ENCODE assay signal across 9 cellular contexts in the genomic region with DNA sequence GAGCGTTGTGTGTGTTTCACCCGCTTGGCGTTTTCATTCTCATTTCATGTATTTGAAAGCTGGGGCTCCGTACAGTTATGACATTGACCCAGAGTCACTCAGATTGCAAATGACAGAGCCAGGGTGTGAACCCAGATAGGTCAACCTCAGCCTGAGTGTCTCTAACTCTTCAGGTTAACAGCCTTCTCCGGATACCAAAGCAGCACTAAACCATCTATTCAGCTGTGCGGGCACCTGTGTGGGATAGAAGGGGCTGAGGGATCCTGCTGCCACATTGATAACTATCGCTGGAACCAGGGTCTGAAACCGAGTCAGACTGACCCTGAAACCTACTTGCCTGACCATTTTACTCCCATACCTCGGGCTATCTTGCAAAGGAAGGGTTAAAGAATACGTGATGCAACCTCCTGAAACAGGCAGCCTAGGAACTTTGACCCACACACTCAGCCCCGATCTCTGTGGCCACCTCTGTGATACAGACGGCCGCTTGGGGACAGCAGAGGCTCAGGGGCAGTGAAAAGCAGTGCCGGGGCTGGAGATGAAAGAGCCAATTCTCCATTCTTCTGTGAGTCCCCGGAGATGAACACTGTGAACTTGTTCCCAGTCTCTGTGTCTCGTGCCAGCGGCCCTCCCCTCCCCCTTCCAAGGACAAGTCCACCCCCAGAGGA.
A peak's percentile ranks its signal among the peaks of the same experiment; 100 is the strongest.
DNase-seq lines count a peak whose midpoint lies in the region; ATAC-seq, FAIRE-seq and TF ChIP-seq lines count a peak whose summit lies in the region.
"Had no signal": no experiment of that assay in that cellular context is flagged by ENCODE, and none has a peak within 500 bp of the region (broad histone marks: within the 10 kb centered on the region; RNA-seq: fewer than 3 reads in every experiment).

No MANE protein-coding gene starts in this region.

- H3K79me2 ChIP-seq in keratinocyte (ENCODE audit: control insufficient read depth, insufficient read depth, low read length): no peaks in the 10 kb centered on the region

- H3K4me1 Mint-ChIP-seq in MCF 10A (ENCODE audit: insufficient read depth, unreplicated experiment): no peaks in the 10 kb centered on the region
- H3K4me1 Mint-ChIP-seq: memory B cell had no signal

- no peak for FAIRE-seq in keratinocyte (lab: Jason Lieb, UNC)

- H3K4me3 ChIP-seq in MG63 (no peak overlapping the region), keratinocyte (ENCODE audit: control insufficient read depth in 2 of 3, extremely low read depth in 1 of 3, insufficient read depth in 2 of 3, low read depth in 1 of 3, low read length in 3 of 3) (peak overlapping the region in 1 of 3 experiments; percentile 25)

- H3K27ac Mint-ChIP-seq in MCF 10A (ENCODE audit: low read depth, unreplicated experiment): peak overlapping the region; percentile 65
- H3K27ac Mint-ChIP-seq: memory B cell had no signal

- H2AFZ ChIP-seq in keratinocyte (ENCODE audit: control insufficient read depth, low read length): no peak overlapping the region

- DNase-seq in GM03348 (ENCODE audit: low spot score): peak; percentile 61
- peak; percentile 56 for DNase-seq in MG63
- DNase-seq in MCF 10A (ENCODE audit: unreplicated experiment): peak; percentile 73
- DNase-seq in keratinocyte (ENCODE audit: low read depth, low spot score): no peak
- DNase-seq in substantia nigra (lab: John Stamatoyannopoulos, UW): peak in 47 of 49 donors; percentile 63 to 97 (median 91)
- no peak for DNase-seq in stimulated activated CD4-positive, alpha-beta T cell treated with anti-CD3 and anti-CD28 coated beads, Interleukin-1b, Interleukin-23, amount 100 ng/mL, for 48 hours
- DNase-seq in activated T-cell treated with anti-CD3 and anti-CD28 coated beads for 4 hours: no peak

- dilution Hi-C loops in keratinocyte (cut with MboI; ENCODE audit: extremely low pct_ligation_motif_present, low sequenced_read_pairs): no loop called here

- CTCF ChIA-PET in MCF 10A (lab: Yijun Ruan, JAX): interaction anchor here (0.6 to 1.5 kb wide), 8 partner anchors 11 to 780 kb away, joined by 3 to 4 read pairs (median 3); no protein-coding TSS in a partner anchor

- H3K4me3 Mint-ChIP-seq in MCF 10A (ENCODE audit: unreplicated experiment): no peak overlapping the region
- H3K4me3 Mint-ChIP-seq: memory B cell had no signal

- H3K36me3 ChIP-seq in MG63 (no peaks in the 10 kb centered on the region), keratinocyte (ENCODE audit: control insufficient read depth in 2 of 2, extremely low read depth in 1 of 2, insufficient read depth in 2 of 2, low read length in 2 of 2) (no peaks in the 10 kb centered on the region)

- H3K9me3 ChIP-seq in MG63 (no peaks in the 10 kb centered on the region), keratinocyte (ENCODE audit: control insufficient read depth, low read depth, low read length) (no peaks in the 10 kb centered on the region)

- no peaks in the 10 kb centered on the region for H3K9me3 Mint-ChIP-seq in MCF 10A (ENCODE audit: unreplicated experiment)
- H3K9me3 Mint-ChIP-seq: memory B cell had no signal

- no peaks in the 10 kb centered on the region for H3K36me3 Mint-ChIP-seq in MCF 10A (ENCODE audit: insufficient read depth, unreplicated experiment)
- H3K36me3 Mint-ChIP-seq: memory B cell had no signal

- H3K4me1 ChIP-seq in keratinocyte (ENCODE audit: control insufficient read depth, extremely low read depth, insufficient read depth, low read length): no peaks in the 10 kb centered on the region

- H3K9ac ChIP-seq in keratinocyte (ENCODE audit: control insufficient read depth, extremely low read depth, insufficient read depth, low read length): no peak overlapping the region

- BruUV-seq in MCF 10A (replicated peaks; lab: Mats Ljungman, UMichigan): TSS peak; percentile 85

- H4K20me1 ChIP-seq in keratinocyte (ENCODE audit: control insufficient read depth, extremely low read depth, insufficient read depth, low read length): no peaks in the 10 kb centered on the region

- intact Hi-C loops in MCF 10A (cut with micrococcal nuclease): loop anchor here (1.0 to 5.0 kb wide), 3 partner anchors 235 to 1746 kb away; no protein-coding TSS in a partner anchor

- TF ChIP-seq CTCF in MCF 10A (IDR thresholded peaks at IDR 0.05; ENCODE audit: unreplicated experiment) (peak; percentile 44), keratinocyte (optimal IDR thresholded peaks at IDR 0.05 in 1 of 3, IDR thresholded peaks at IDR 0.05 in 1 of 3, conservative IDR thresholded peaks at IDR 0.05 in 1 of 3; ENCODE audit: extremely low read depth in 1 of 3, insufficient read depth in 2 of 3, low read length in 3 of 3) (peak; percentile 58 to 81 (median 73))

- no peaks in the 10 kb centered on the region for H3K27me3 ChIP-seq in MG63
- H3K27me3 ChIP-seq in keratinocyte (ENCODE audit: control insufficient read depth, extremely low read depth, insufficient read depth, low read length): peaks cover 3% of the 10 kb centered on the region

- POLR2A ChIA-PET in MCF 10A (lab: Yijun Ruan, JAX): no interaction called here

- H3K4me2 ChIP-seq in keratinocyte (ENCODE audit: control insufficient read depth, extremely low read depth, insufficient read depth, low read depth, low read length): peak overlapping the region; percentile 57

- ATAC-seq in GM18517 (IDR thresholded peaks at IDR 0.05; ENCODE audit: unreplicated experiment): no peak

- no peaks in the 10 kb centered on the region for H3K9me1 ChIP-seq in keratinocyte (ENCODE audit: control insufficient read depth, extremely low read depth, insufficient read depth, low read length)

- no peaks in the 10 kb centered on the region for H3K27me3 Mint-ChIP-seq in MCF 10A (ENCODE audit: insufficient read depth, unreplicated experiment)

- H3K27ac ChIP-seq in keratinocyte (ENCODE audit: control insufficient read depth, insufficient read depth, low read length) (no peak overlapping the region), substantia nigra (ENCODE audit: low read depth, low read length, poor library complexity, severe bottlenecking) (peak overlapping the region; percentile 97)

Comparison
In these comparisons a context has a peak if more than half of its experiments do, and no peak if none do; other contexts are left out.
1. DNase-seq: peak in GM03348 (single experiment), MG63 (single experiment), MCF 10A (single experiment) and substantia nigra (47 of 49); none in keratinocyte (single experiment), stimulated activated CD4-positive, alpha-beta T cell treated with anti-CD3 and anti-CD28 coated beads, Interleukin-1b, Interleukin-23, amount 100 ng/mL, for 48 hours (single experiment) and activated T-cell treated with anti-CD3 and anti-CD28 coated beads for 4 hours (single experiment).